In the genomic region with DNA sequence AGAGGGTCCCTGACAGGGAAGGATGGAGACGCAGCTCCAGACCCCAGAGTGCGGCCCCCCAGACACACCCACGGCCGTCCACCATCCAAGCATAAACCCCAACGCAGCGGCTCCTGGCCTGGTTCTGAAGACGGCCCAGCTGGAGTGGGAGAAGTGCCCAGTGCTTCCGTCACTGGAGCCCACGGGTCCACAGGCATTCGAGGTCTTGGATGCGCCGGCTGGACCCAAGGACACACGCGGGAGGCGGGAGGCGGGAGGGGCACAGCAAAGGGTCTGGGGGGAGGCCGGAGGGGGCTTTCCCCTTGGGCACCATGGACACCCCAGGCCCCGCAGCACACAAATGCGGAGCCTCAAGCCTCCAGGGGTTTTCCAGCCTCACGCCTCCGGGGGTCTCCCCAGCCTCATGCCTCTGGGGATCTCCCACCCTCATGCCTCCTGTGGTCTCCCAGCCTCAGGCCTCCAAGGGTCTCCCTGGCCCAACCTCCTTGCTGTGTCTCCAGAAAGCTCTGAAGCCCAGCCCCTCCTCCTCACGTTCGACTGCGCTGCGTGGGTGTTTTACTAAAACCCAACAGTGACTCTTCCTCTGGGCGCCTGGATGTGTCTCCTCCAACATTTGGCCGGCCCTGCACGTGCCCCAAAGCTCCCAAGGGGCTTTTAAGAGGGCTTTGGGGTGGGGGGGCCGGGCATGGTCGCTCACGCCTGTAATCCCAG, we compare ENCODE assay signal across 11 cellular contexts. TPM values are rescaled to one million over a fixed set of nuclear protein-coding genes. Genes with fewer than 3 reads are reported as not detected.
A peak's percentile ranks its signal among the peaks of the same experiment; 100 is the strongest.
DNase-seq lines count a peak whose midpoint lies in the region; ATAC-seq, FAIRE-seq and TF ChIP-seq lines count a peak whose summit lies in the region.
"Had no signal": no experiment of that assay in that cellular context is flagged by ENCODE, and none has a peak within 500 bp of the region (broad histone marks: within the 10 kb centered on the region; RNA-seq: fewer than 3 reads in every experiment).

No MANE protein-coding gene starts in this region.

- H3K9me3 ChIP-seq in adipocyte (ENCODE audit: control insufficient read depth, low read length) = no peaks in the 10 kb centered on the region

- peaks cover 4% of the 10 kb centered on the region for H3K27me3 Mint-ChIP-seq in glutamatergic neuron (ENCODE audit: unreplicated experiment)
- H3K27me3 Mint-ChIP-seq in activated T-cell treated with anti-CD3 and anti-CD28 coated beads, Interleukin-2, amount 50 U/mL, for 4 hours (ENCODE audit: low read depth) = no peaks in the 10 kb centered on the region
- H3K27me3 Mint-ChIP-seq: progenitor cell of endocrine pancreas had no signal

- H3K4me1 Mint-ChIP-seq in glutamatergic neuron (ENCODE audit: low read depth, unreplicated experiment) = no peaks in the 10 kb centered on the region
- peaks cover 7% of the 10 kb centered on the region for H3K4me1 Mint-ChIP-seq in activated T-cell treated with anti-CD3 and anti-CD28 coated beads, Interleukin-2, amount 50 U/mL, for 4 hours (ENCODE audit: low read depth)

- peak overlapping the region; percentile 77 for H3K9ac ChIP-seq in adipocyte (ENCODE audit: low read length)
- no peak overlapping the region for H3K9ac ChIP-seq in rectal smooth muscle tissue (ENCODE audit: low read length)

- no peak overlapping the region for H3K27ac Mint-ChIP-seq in glutamatergic neuron (ENCODE audit: unreplicated experiment)
- H3K27ac Mint-ChIP-seq: activated T-cell treated with anti-CD3 and anti-CD28 coated beads, Interleukin-2, amount 50 U/mL, for 72 hours; progenitor cell of endocrine pancreas had no signal

- peak; percentile 41 for DNase-seq in GM12864 (ENCODE audit: low read depth)
- DNase-seq in adipocyte (ENCODE audit: low read depth) = no peak
- DNase-seq in glutamatergic neuron = no peak
- DNase-seq in D721Med (ENCODE audit: insufficient read length, low spot score) = no peak
- no peak for DNase-seq in DMS153 (lab: John Stamatoyannopoulos, UW)
- DNase-seq in SKM-1 treated with dmso at 0.1 percent for 144 hours (lab: John Stamatoyannopoulos, UW; ENCODE audit: unreplicated experiment) = no peak
- DNase-seq in activated T-cell treated with anti-CD3 and anti-CD28 coated beads, Interleukin-2, amount 50 U/mL, for 4 hours = no peak

- no peak for ATAC-seq in activated T-cell treated with anti-CD3 and anti-CD28 coated beads, Interleukin-2, amount 50 U/mL, for 4 hours

- FAIRE-seq in D721Med (lab: Jason Lieb, UNC) = no peak
- FAIRE-seq: TTC549 had no signal

- H3K4me1 ChIP-seq in adipocyte (ENCODE audit: control insufficient read depth, insufficient read depth, low read length) = peaks cover 15% of the 10 kb centered on the region
- H3K4me1 ChIP-seq in rectal smooth muscle tissue (ENCODE audit: control insufficient read depth, insufficient read depth, low read length) = no peaks in the 10 kb centered on the region

- peaks cover 4% of the 10 kb centered on the region for H3K9me3 Mint-ChIP-seq in glutamatergic neuron (ENCODE audit: unreplicated experiment)
- no peaks in the 10 kb centered on the region for H3K9me3 Mint-ChIP-seq in activated T-cell treated with anti-CD3 and anti-CD28 coated beads, Interleukin-2, amount 50 U/mL, for 4 hours
- H3K9me3 Mint-ChIP-seq: activated T-cell treated with anti-CD3 and anti-CD28 coated beads, Interleukin-2, amount 50 U/mL, for 72 hours had no signal

- no peak for TF ChIP-seq CTCF in GM12864 (IDR thresholded peaks at IDR 0.05; ENCODE audit: low read depth, low read length, missing control alignments)
- no peak for TF ChIP-seq CTCF in glutamatergic neuron (IDR thresholded peaks at IDR 0.05; ENCODE audit: partially characterized antibody, unreplicated experiment)
- no peak for TF ChIP-seq CTCF in D721Med (IDR thresholded peaks at IDR 0.05; ENCODE audit: insufficient read depth, missing control alignments)

- H3K36me3 ChIP-seq in adipocyte (ENCODE audit: control insufficient read depth, insufficient read depth, low read length, severe bottlenecking) (no peaks in the 10 kb centered on the region), rectal smooth muscle tissue (ENCODE audit: control insufficient read depth, insufficient read depth, low read length) (no peaks in the 10 kb centered on the region)

- peak overlapping the region; percentile 25 for H3K4me3 Mint-ChIP-seq in glutamatergic neuron (ENCODE audit: unreplicated experiment)
- no peak overlapping the region for H3K4me3 Mint-ChIP-seq in activated T-cell treated with anti-CD3 and anti-CD28 coated beads, Interleukin-2, amount 50 U/mL, for 4 hours

- no peak overlapping the region for H3K27ac ChIP-seq in rectal smooth muscle tissue (ENCODE audit: low read depth, low read length)

- peaks cover under 1% of the 10 kb centered on the region for H3K36me3 Mint-ChIP-seq in glutamatergic neuron (ENCODE audit: unreplicated experiment)
- no peaks in the 10 kb centered on the region for H3K36me3 Mint-ChIP-seq in activated T-cell treated with anti-CD3 and anti-CD28 coated beads, Interleukin-2, amount 50 U/mL, for 4 hours (ENCODE audit: insufficient read depth)

- peak overlapping the region; percentile 5; the same call in 1 of the 2 replicates for H3K4me3 ChIP-seq in GM12864 (ENCODE audit: low read depth, low read length)
- H3K4me3 ChIP-seq in adipocyte (ENCODE audit: low read length) = peak overlapping the region; percentile 69
- peak overlapping the region; percentile 34 for H3K4me3 ChIP-seq in rectal smooth muscle tissue (ENCODE audit: low read length)

- H3K27me3 ChIP-seq in adipocyte (replicated peaks; ENCODE audit: control insufficient read depth, insufficient read depth, low read length) (no peaks in the 10 kb centered on the region), rectal smooth muscle tissue (ENCODE audit: control insufficient read depth, insufficient read depth, low read length) (no peaks in the 10 kb centered on the region)

RNA-seq across cellular contexts. Expression of gene EXD3, which starts 15.2 kb away (rescaled TPM):
- total RNA-seq in glutamatergic neuron (ENCODE audit: unreplicated experiment) = 24.5 TPM
- 1 to 10 TPM; 1.7 to 2.8 (median 2.5) TPM for total RNA-seq in activated T-cell treated with anti-CD3 and anti-CD28 coated beads, Interleukin-2, amount 50 U/mL, for 4 hours

RNA-seq across cellular contexts. Expression of gene NOXA1, which starts 15.4 kb away (rescaled TPM):
- total RNA-seq in glutamatergic neuron (ENCODE audit: unreplicated experiment) = 2.6 TPM
- under 1 TPM; 0.34 to 0.82 (median 0.46) TPM for total RNA-seq in activated T-cell treated with anti-CD3 and anti-CD28 coated beads, Interleukin-2, amount 50 U/mL, for 4 hours

RNA-seq across cellular contexts. Expression of gene ENTPD8, which starts 33.4 kb away (rescaled TPM):
- 1.0 TPM for total RNA-seq in glutamatergic neuron (ENCODE audit: unreplicated experiment)
- total RNA-seq in activated T-cell treated with anti-CD3 and anti-CD28 coated beads, Interleukin-2, amount 50 U/mL, for 4 hours = not detected
- total RNA-seq: activated T-cell treated with anti-CD3 and anti-CD28 coated beads, Interleukin-2, amount 50 U/mL, for 72 hours had no signal

RNA-seq across cellular contexts. Expression of gene NSMF, which starts 51.4 kb away (rescaled TPM):
- total RNA-seq in glutamatergic neuron (ENCODE audit: unreplicated experiment) = 131 TPM
- 10 to 100 TPM; 69.5 to 89.1 (median 87.7) TPM for total RNA-seq in activated T-cell treated with anti-CD3 and anti-CD28 coated beads, Interleukin-2, amount 50 U/mL, for 4 hours

Comparison
In these comparisons a context has a peak if more than half of its experiments do, and no peak if none do; other contexts are left out.
1. H3K4me3 ChIP-seq: peak in every context shown above with its lines; median percentile 69 in adipocyte; 34 in rectal smooth muscle tissue; 5 in GM12864.